In the genomic region with DNA sequence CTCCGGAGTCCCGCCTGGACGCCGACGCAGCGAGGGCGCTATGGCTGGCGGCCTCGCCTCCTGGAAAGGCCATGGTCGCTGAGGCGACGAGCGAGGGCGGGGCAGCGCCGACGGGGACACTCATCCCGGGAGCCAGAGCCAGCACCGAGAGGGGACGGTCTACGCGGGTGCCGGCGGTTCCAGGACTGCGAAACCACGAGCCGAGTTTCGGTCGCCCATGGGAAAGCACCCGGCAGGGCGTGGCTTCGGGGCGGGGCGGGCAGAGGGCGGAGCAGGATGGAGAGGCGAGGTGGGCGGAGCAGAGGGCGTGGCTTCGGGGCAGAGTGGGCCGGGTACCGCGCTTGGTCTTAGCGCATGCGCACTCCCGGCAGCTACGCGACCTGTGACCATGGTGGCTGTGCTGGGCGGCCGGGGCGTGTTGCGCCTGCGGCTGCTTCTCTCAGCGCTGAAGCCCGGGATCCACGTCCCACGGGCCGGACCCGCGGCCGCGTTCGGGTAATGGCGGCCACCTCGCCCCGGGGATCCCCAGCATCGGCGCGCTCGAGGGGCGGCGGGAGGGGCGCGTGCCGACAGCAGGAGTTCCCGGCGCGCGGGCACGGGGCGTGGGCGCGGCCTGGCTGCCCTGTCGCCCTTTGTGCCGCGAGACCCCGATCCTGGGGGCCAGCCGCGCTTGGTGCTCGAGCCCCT, we compare ENCODE assay signal across 8 cellular contexts.
DNase-seq lines count a peak whose midpoint lies in the region; TF ChIP-seq lines count a peak whose summit lies in the region.

BPHL (plus strand) TSS at position 359 of the 687 bp plus-strand sequence; CDS start at position 389, 30 bp downstream.

- peak within 1 kb of the TSS; percentile 96 for H3K27ac ChIP-seq in effector memory CD4-positive, alpha-beta T cell (ENCODE audit: insufficient read depth, low read length, poor library complexity, severe bottlenecking)

- peaks cover 20% of the 10 kb centered on the region for H3K36me3 ChIP-seq in effector memory CD4-positive, alpha-beta T cell (ENCODE audit: control insufficient read depth, insufficient read depth, low read length)

- DNase-seq in COLO668 (lab: John Stamatoyannopoulos, UW; ENCODE audit: unreplicated experiment) (peak; percentile 93), GM20000 (ENCODE audit: low spot score) (peak; percentile 100), HS-5 (ENCODE audit: low read depth) (peak; percentile 71), NK-92 (lab: John Stamatoyannopoulos, UW; ENCODE audit: unreplicated experiment) (peak; percentile 86), medulla oblongata (ENCODE audit: extremely low spot score) (peak; percentile 97)
- DNase-seq in activated CD8-positive, alpha-beta memory T cell treated with anti-CD3 and anti-CD28 coated beads for 4 hours (ENCODE audit: low read depth in 2 of 2): peak; percentile 97 to 100
- peak; percentile 97 to 100 (median 99) for DNase-seq in effector memory CD4-positive, alpha-beta T cell
- DNase-seq in stimulated activated CD4-positive, alpha-beta T cell treated with anti-CD3 and anti-CD28 coated beads, TNF-alpha, amount 100 ng/mL, for 48 hours (ENCODE audit: low read depth in 3 of 3): peak; percentile 97 to 100 (median 100)

- no peak for TF ChIP-seq CTCF in GM20000 (IDR thresholded peaks at IDR 0.05; ENCODE audit: extremely low read depth, missing control alignments)

- H3K9me3 ChIP-seq in effector memory CD4-positive, alpha-beta T cell (ENCODE audit: control insufficient read depth, low read length): no peaks in the 10 kb centered on the region

- H3K27me3 ChIP-seq in effector memory CD4-positive, alpha-beta T cell (replicated peaks; ENCODE audit: control insufficient read depth, insufficient read depth, low read length, poor library complexity, severe bottlenecking): no peaks in the 10 kb centered on the region

- H3K4me3 ChIP-seq in effector memory CD4-positive, alpha-beta T cell (ENCODE audit: insufficient read depth, low read depth, low read length, poor library complexity, severe bottlenecking): peak within 1 kb of the TSS; percentile 78

- H3K4me1 ChIP-seq in effector memory CD4-positive, alpha-beta T cell (ENCODE audit: control insufficient read depth, insufficient read depth, low read length, poor library complexity, severe bottlenecking): peaks cover 4% of the 10 kb centered on the region

Comparison
In these comparisons a context has a peak if more than half of its experiments do, and no peak if none do; other contexts are left out.
1. Peak in every context shown above with its lines: DNase-seq, H3K4me3 ChIP-seq and H3K27ac ChIP-seq.